16 cellular contexts compared by ENCODE assay signal in the genomic region with DNA sequence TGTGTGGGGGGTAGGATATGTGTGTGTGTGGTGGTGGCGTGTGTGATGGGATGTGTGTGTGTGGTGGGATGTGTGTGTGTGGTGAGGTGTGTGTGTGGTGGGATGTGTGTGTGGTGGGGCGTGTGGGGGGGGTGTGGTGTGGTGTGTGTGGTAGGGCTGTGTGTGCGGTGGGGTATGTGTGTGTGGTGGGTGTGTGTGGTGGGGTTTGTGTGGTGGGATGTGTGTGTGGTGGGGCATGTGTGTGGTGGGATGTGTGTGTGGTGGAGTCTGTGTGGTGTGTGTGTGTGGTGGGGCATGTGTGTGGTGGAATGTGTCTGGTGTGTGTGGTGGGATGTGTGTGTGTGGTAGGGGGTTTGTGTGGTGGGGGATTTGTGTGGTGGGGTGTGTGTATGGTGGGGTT. TPM values are rescaled to one million over a fixed set of nuclear protein-coding genes. Genes with fewer than 3 reads are reported as not detected.
DNase-seq lines count a peak whose midpoint lies in the region; ATAC-seq and TF ChIP-seq lines count a peak whose summit lies in the region.
"Had no signal": no experiment of that assay in that cellular context is flagged by ENCODE, and none has a peak within 500 bp of the region (broad histone marks: within the 10 kb centered on the region; RNA-seq: fewer than 3 reads in every experiment).

No MANE protein-coding gene starts in this region.

- no peaks in the 10 kb centered on the region for H3K36me3 ChIP-seq in GM23248 (ENCODE audit: low read depth)

- no peaks in the 10 kb centered on the region for H3K9me3 Mint-ChIP-seq in immature natural killer cell
- no peaks in the 10 kb centered on the region for H3K9me3 Mint-ChIP-seq in stimulated activated memory B cell treated with anti-CD40 and anti-IgM and Interleukin-4, amounts not matched to agents 10 μg/mL and 1 μg/mL and 100 μg/mL, for 72 hours

- TF ChIP-seq CTCF in VCaP (conservative IDR thresholded peaks at IDR 0.05) (no peak), GM13976 (IDR thresholded peaks at IDR 0.05; ENCODE audit: borderline replicate concordance, control extremely low read depth, extremely low read depth, insufficient read depth, missing control alignments) (no peak)

- H3K4me1 Mint-ChIP-seq in immature natural killer cell, result peaks cover 53 to 59% of the 10 kb centered on the region in 2 donors
- peaks cover 29% of the 10 kb centered on the region for H3K4me1 Mint-ChIP-seq in stimulated activated memory B cell treated with anti-CD40 and anti-IgM and Interleukin-4, amounts not matched to agents 10 μg/mL and 1 μg/mL and 100 μg/mL, for 72 hours

- H3K4me3 Mint-ChIP-seq in immature natural killer cell, result peak overlapping the region in 4 of 5 donors; percentile 9 to 36 (median 29)
- no peak overlapping the region for H3K4me3 Mint-ChIP-seq in stimulated activated memory B cell treated with anti-CD40 and anti-IgM and Interleukin-4, amounts not matched to agents 10 μg/mL and 1 μg/mL and 100 μg/mL, for 72 hours

- H3K4me2 ChIP-seq in GM23248 (ENCODE audit: unreplicated experiment), result no peak overlapping the region

- H3K79me2 ChIP-seq in GM23248 (ENCODE audit: insufficient read depth), result peaks cover 69% of the 10 kb centered on the region

- DNase-seq in GM23248, result no peak
- DNase-seq in immature natural killer cell, result peak; percentile 38 to 54 (median 46)
- DNase-seq in GM13976 (ENCODE audit: low spot score), result no peak
- DNase-seq in D341Med (ENCODE audit: low spot score), result no peak
- DNase-seq in AML-193 (lab: John Stamatoyannopoulos, UW), result no peak
- DNase-seq: activated CD4-positive, alpha-beta T cell treated with anti-CD3 and anti-CD28 coated beads for 48 hours; activated gamma-delta T cell treated with Interleukin-2 at 50 U/mL for 16 hours; Calu3; cerebellar nuclear complex; erythroblast; MV-4-11; NCI-H226; PC-3 had no signal

- no peaks in the 10 kb centered on the region for H3K27me3 ChIP-seq in GM23248 (replicated peaks; ENCODE audit: insufficient read depth)

- H2AFZ ChIP-seq in GM23248, result no peak overlapping the region

- H4K20me1 ChIP-seq in GM23248 (ENCODE audit: insufficient read depth), result no peaks in the 10 kb centered on the region

- in situ Hi-C loops in GM23248 (cut with MboI) (no loop called here), GM13976 (cut with MboI; ENCODE audit: low sequenced_read_pairs, unreplicated experiment) (loop anchor here (25.0 kb wide), 1 partner anchor 216 kb away; no protein-coding TSS in a partner anchor)

- H3F3A ChIP-seq in GM23248 (ENCODE audit: insufficient read depth), result peaks cover 65% of the 10 kb centered on the region

- H3K27me3 Mint-ChIP-seq in immature natural killer cell (ENCODE audit: low read depth in 3 of 3), result peaks cover 12 to 19% (median 19%) of the 10 kb centered on the region in 3 donors
- no peaks in the 10 kb centered on the region for H3K27me3 Mint-ChIP-seq in stimulated activated memory B cell treated with anti-CD40 and anti-IgM and Interleukin-4, amounts not matched to agents 10 μg/mL and 1 μg/mL and 100 μg/mL, for 72 hours
- H3K27me3 Mint-ChIP-seq: progenitor cell of endocrine pancreas had no signal

- no peaks in the 10 kb centered on the region for H3K9me3 ChIP-seq in GM23248 (ENCODE audit: low read depth)

- peak overlapping the region in 5 of 6 donors; percentile 10 to 76 (median 63) for H3K27ac Mint-ChIP-seq in immature natural killer cell
- H3K27ac Mint-ChIP-seq in stimulated activated memory B cell treated with anti-CD40 and anti-IgM and Interleukin-4, amounts not matched to agents 10 μg/mL and 1 μg/mL and 100 μg/mL, for 72 hours, result peak overlapping the region; percentile 4

- H3K9me2 ChIP-seq in GM23248 (ENCODE audit: insufficient read depth), result no peaks in the 10 kb centered on the region

- H3K9ac ChIP-seq in GM23248, result peak overlapping the region; percentile 88

- peak; percentile 20 for ATAC-seq in stimulated activated memory B cell treated with anti-CD40 and anti-IgM and Interleukin-4, amounts not matched to agents 10 μg/mL and 1 μg/mL and 100 μg/mL, for 72 hours
- ATAC-seq: PC-3 had no signal

- 73 to 94% methylated on average over 3 of the region's 3 CpGs for WGBS in GM23248 (ENCODE audit: low coverage in 1 of 2, low lambda C conversion rate in 2 of 2, missing lambda C conversion rate in 2 of 2), 2 experiments

- peaks cover 0 to 4% (median 0%) of the 10 kb centered on the region in 3 donors for H3K36me3 Mint-ChIP-seq in immature natural killer cell
- H3K36me3 Mint-ChIP-seq in stimulated activated memory B cell treated with anti-CD40 and anti-IgM and Interleukin-4, amounts not matched to agents 10 μg/mL and 1 μg/mL and 100 μg/mL, for 72 hours, result peaks cover 8% of the 10 kb centered on the region

- H3K4me1 ChIP-seq in GM23248 (ENCODE audit: insufficient read depth), result peaks cover 65% of the 10 kb centered on the region

- no peak overlapping the region for H3K4me3 ChIP-seq in GM23248

- peak overlapping the region; percentile 99 for H3K27ac ChIP-seq in GM23248
- H3K27ac ChIP-seq in VCaP, result peak overlapping the region; percentile 89; the same call in 1 of the 2 replicates

RNA-seq across cellular contexts. Expression of a gene that starts 41.2 kb away (rescaled TPM):
- total RNA-seq in GM23248 (2014; rRNA removed; shearing (Covaris generic)), result 8.6 and 10.6 TPM in 2 replicates
- polyA plus RNA-seq in GM23248 (2016; fragmentation: Nextera tagmentation; extraction: Ambion mirVana) (21.1 and 23.2 TPM in 2 replicates), immature natural killer cell (not detected)

Comparison
In these comparisons a context has a peak if more than half of its experiments do, and no peak if none do; other contexts are left out.
1. DNase-seq: peak in immature natural killer cell (3 of 3); none in GM23248 (single experiment), GM13976 (single experiment), D341Med (single experiment) and AML-193 (0 of 2).
2. RNA of a gene that starts 41.2 kb away (polyA plus RNA-seq): 21.1 to 23.2 TPM in GM23248; not detected in immature natural killer cell; every median in the first group is over 10 times any median in the second.